ENCODE assay signal across 9 cellular contexts in genomic region chrX:118730500-118731247, GRCh38. TPM values are rescaled to one million over a fixed set of nuclear protein-coding genes. Genes with fewer than 3 reads are reported as not detected.
DNase-seq lines count a peak whose midpoint lies in the region; ATAC-seq, FAIRE-seq and TF ChIP-seq lines count a peak whose summit lies in the region.
"Had no signal": no experiment of that assay in that cellular context is flagged by ENCODE, and none has a peak within 500 bp of the region (broad histone marks: within the 10 kb centered on the region; RNA-seq: fewer than 3 reads in every experiment).

No MANE protein-coding gene starts in this region.

- H3K27ac Mint-ChIP-seq in activated naive CD4-positive, alpha-beta T cell treated with anti-CD3 and anti-CD28 coated beads, Interleukin-2, amount 50 U/mL, for 72 hours = no peak overlapping the region

- no peak overlapping the region for H3K27ac ChIP-seq in K562 (ENCODE audit: extremely low read depth, low read depth, low read length)
- H3K27ac ChIP-seq in kidney (ENCODE audit: low read depth in 2 of 2, low read length in 2 of 2) = peak overlapping the region; percentile 13 to 32
- H3K27ac ChIP-seq in thyroid gland = peak overlapping the region in 2 of 3 donors; percentile 13 to 47

- CTCF ChIA-PET in K562 (lab: Yijun Ruan, JAX; ENCODE audit: low intra/inter-chr PET ratio) = no interaction called here

- DNase-seq in HFF-Myc (ENCODE audit: extremely low read depth, low read depth) (peak; percentile 45), K562 (ENCODE audit: extremely low read depth in 1 of 4, low spot score in 3 of 4) (no peak), kidney (no peak), thyroid gland (no peak), MV-4-11 (lab: John Stamatoyannopoulos, UW) (no peak)
- DNase-seq in activated naive CD4-positive, alpha-beta T cell treated with anti-CD3 and anti-CD28 coated beads, Interleukin-2, amount 50 U/mL, for 72 hours (ENCODE audit: low spot score in 2 of 2) = no peak
- no peak for DNase-seq in stimulated activated naive CD4-positive, alpha-beta T cell (lab: John Stamatoyannopoulos, UW)
- DNase-seq: anterior cingulate cortex; stimulated activated naive CD8-positive, alpha-beta T cell treated with anti-CD3 and anti-CD28 coated beads, Interleukin-15, Interleukin-2, amounts not matched to agents 100 U/mL and 50 U/mL, for 24 hours had no signal

- H3K27me3 ChIP-seq in K562 (ENCODE audit: control insufficient read depth in 2 of 2, insufficient read depth in 2 of 2, low read length in 2 of 2) (no peaks in the 10 kb centered on the region), thyroid gland (no peaks in the 10 kb centered on the region)

- H2AFZ ChIP-seq in K562 (ENCODE audit: low read depth, low read length) = no peak overlapping the region

- no peak for TF ChIP-seq EP300 in K562 (IDR thresholded peaks at IDR 0.05; ENCODE audit: low read length)

- in situ Hi-C loops in K562 (cut with MboI) = no loop called here

- no peak for TF ChIP-seq POLR2A in K562 (conservative IDR thresholded peaks at IDR 0.05)
- TF ChIP-seq POLR2A in thyroid gland (IDR thresholded peaks at IDR 0.05) = no peak

- POLR2A ChIA-PET in K562 (lab: Yijun Ruan, JAX) = no interaction called here

- no peak overlapping the region for H3K4me2 ChIP-seq in K562 (ENCODE audit: insufficient read depth, low read length)

- peaks cover 10 to 15% of the 10 kb centered on the region in 2 experiments for H3K4me1 ChIP-seq in K562 (replicated peaks in 1 of 2; ENCODE audit: control insufficient read depth in 2 of 2, insufficient read depth in 2 of 2, low read length in 2 of 2)
- peaks cover 4 to 15% of the 10 kb centered on the region in 2 donors for H3K4me1 ChIP-seq in kidney (ENCODE audit: control insufficient read depth in 1 of 2, insufficient read depth in 1 of 2, low read depth in 1 of 2, low read length in 2 of 2)
- H3K4me1 ChIP-seq in thyroid gland = peaks cover 0 to 16% of the 10 kb centered on the region in 2 donors

- TF ChIP-seq CTCF in HFF-Myc (IDR thresholded peaks at IDR 0.05; ENCODE audit: low read depth, low read length, missing control alignments) (no peak), K562 (IDR thresholded peaks at IDR 0.05 in 2 of 3, conservative IDR thresholded peaks at IDR 0.05 in 1 of 3; ENCODE audit: insufficient read depth in 2 of 3, low read depth in 1 of 3, low read length in 3 of 3) (no peak), kidney (IDR thresholded peaks at IDR 0.05; ENCODE audit: borderline replicate concordance, extremely low read depth, insufficient read depth) (no peak), thyroid gland (IDR thresholded peaks at IDR 0.05) (no peak)

- H3K9ac ChIP-seq in K562 (ENCODE audit: insufficient read depth in 1 of 2, low read depth in 2 of 2, low read length in 2 of 2) = no peak overlapping the region
- H3K9ac ChIP-seq in kidney (ENCODE audit: low read length in 2 of 2) = peak overlapping the region in 1 of 2 donors; percentile 34

- H3K4me3 ChIP-seq in HFF-Myc (replicated peaks; ENCODE audit: low read depth, low read length) (no peak overlapping the region), K562 (no peak overlapping the region), kidney (ENCODE audit: low read length in 2 of 2) (no peak overlapping the region), thyroid gland (replicated peaks in 1 of 3) (no peak overlapping the region)

- no peaks in the 10 kb centered on the region for H3K9me3 Mint-ChIP-seq in activated naive CD4-positive, alpha-beta T cell treated with anti-CD3 and anti-CD28 coated beads, Interleukin-2, amount 50 U/mL, for 72 hours

- intact Hi-C loops in K562 (cut with micrococcal nuclease) = no loop called here
- intact Hi-C loops in kidney (cut with DNase I) = no loop called here
- intact Hi-C loops in thyroid gland (cut with DNase I) = no loop called here

- 0 out of 2 replicates have a peak, but pooled peaks cover 4% of the 10 kb centered on the region for H4K20me1 ChIP-seq in K562 (replicated peaks; ENCODE audit: control insufficient read depth, insufficient read depth, low read length)

- FAIRE-seq in K562 (lab: Jason Lieb, UNC) (no peak), kidney (lab: Jason Lieb, UNC) (no peak)

- H3K9me1 ChIP-seq in K562 (ENCODE audit: control insufficient read depth, insufficient read depth, low read length) = no peaks in the 10 kb centered on the region

- no peak for ATAC-seq in K562
- no peak for ATAC-seq in activated naive CD4-positive, alpha-beta T cell treated with anti-CD3 and anti-CD28 coated beads, Interleukin-2, amount 50 U/mL, for 72 hours
- ATAC-seq: stimulated activated naive CD8-positive, alpha-beta T cell treated with anti-CD3 and anti-CD28 coated beads, Interleukin-15, Interleukin-2, amounts not matched to agents 100 U/mL and 50 U/mL, for 24 hours had no signal

- no peaks in the 10 kb centered on the region for H3K9me3 ChIP-seq in K562 (replicated peaks; ENCODE audit: control insufficient read depth, insufficient read depth, low read depth, low read length)
- no peaks in the 10 kb centered on the region for H3K9me3 ChIP-seq in kidney (ENCODE audit: control insufficient read depth in 1 of 2, low read length in 2 of 2)
- no peaks in the 10 kb centered on the region for H3K9me3 ChIP-seq in thyroid gland

- 33% methylated on average over 4 of the region's 4 CpGs for WGBS in K562 (ENCODE audit: insufficient coverage, low coverage, missing lambda C conversion rate)
- WGBS in thyroid gland, 2 donors = 62 to 63% methylated on average over 4 of the region's 4 CpGs

- BruUV-seq in K562 (replicated peaks; lab: Mats Ljungman, UMichigan) = no TSS peak

- TF ChIP-seq RAD21 in K562 (CRISPR knock-in tag; conservative IDR thresholded peaks at IDR 0.05 in 1 of 2, IDR thresholded peaks at IDR 0.05 in 1 of 2) = no peak

- no peaks in the 10 kb centered on the region for H3K36me3 ChIP-seq in K562 (ENCODE audit: control insufficient read depth, insufficient read depth, low read length)
- no peaks in the 10 kb centered on the region for H3K36me3 ChIP-seq in kidney (ENCODE audit: control insufficient read depth in 1 of 2, insufficient read depth in 2 of 2, low read length in 2 of 2)
- H3K36me3 ChIP-seq in thyroid gland = no peaks in the 10 kb centered on the region

- no peaks in the 10 kb centered on the region for H3K79me2 ChIP-seq in K562 (ENCODE audit: control insufficient read depth, insufficient read depth, low read length)

- no peaks in the 10 kb centered on the region for H3K36me3 Mint-ChIP-seq in activated naive CD4-positive, alpha-beta T cell treated with anti-CD3 and anti-CD28 coated beads, Interleukin-2, amount 50 U/mL, for 72 hours

TF ChIP-seq in K562, 482 proteins besides CTCF, POLR2A, EP300 and RAD21:
- no peak; the same call in 1 of the 2 replicates for TF ChIP-seq JUND (IDR thresholded peaks at IDR 0.05; ENCODE audit: borderline replicate concordance, low read depth, low read length)
- TF ChIP-seq JUND (tag; IDR thresholded peaks at IDR 0.05; ENCODE audit: borderline replicate concordance, low read depth, low read length) = 0 out of 3 replicates have a peak, but pooled peaks have one; percentile 47
- TF ChIP-seq PHB (CRISPR knock-in tag; IDR thresholded peaks at IDR 0.05) = no peak
- peak; percentile 65 for TF ChIP-seq ATF3 (IDR thresholded peaks at IDR 0.05)
- TF ChIP-seq ATF3 (CRISPR knock-in tag; conservative IDR thresholded peaks at IDR 0.05) = no peak
- TF ChIP-seq FOSL1 (tag; conservative IDR thresholded peaks at IDR 0.05) = peak; percentile 73

RNA-seq across cellular contexts. Expression of gene IL13RA1, which starts 3.3 kb away (rescaled TPM):
- 6.1 and 14.7 TPM in 2 replicates for total RNA-seq in K562 (2011; cell fraction: chromatin; rRNA removed; ENCODE audit: low replicate concordance)
- 5.0 and 5.3 TPM in 2 replicates for total RNA-seq in K562 (2011; cell fraction: nucleolus; rRNA removed)
- 8.2 and 12.4 TPM in 2 replicates for total RNA-seq in K562 (2011; cell fraction: nucleoplasm; rRNA removed)
- total RNA-seq in K562 (2014; rRNA removed) (7.3 and 8.0 TPM in 2 replicates), K562 (2014; rRNA removed; fragmentation: Illumina TruSeq; extraction: Trizol) (13.4 and 14.0 TPM in 2 replicates), K562 (2015; rRNA removed; fragmentation: Illumina TruSeq; extraction: Trizol) (21.0 and 22.9 TPM in 2 replicates), K562 (2021) (10.7 and 12.2 TPM in 2 replicates), kidney (79.8 TPM), thyroid gland (10 to 100 TPM; 40.0 to 71.4 (median 46.8) TPM)
- polyA plus RNA-seq in K562 (2011; rRNA removed) (9.5 and 14.0 TPM in 2 replicates), K562 (2014; fragmentation: Illumina TruSeq; extraction: Trizol) (12.1 and 14.9 TPM in 2 replicates), K562 (2014; fragmentation: Nextera tagmentation; extraction: Ambion mirVana) (1 to 10 TPM; 2.9 to 3.4 TPM), K562 (2014; rRNA removed) (8.4 and 9.0 TPM in 2 replicates), kidney (ENCODE audit: insufficient read depth, low read depth, low replicate concordance) (26.5 TPM)
- 3.0 and 5.3 TPM in 2 replicates for polyA plus RNA-seq in K562 (2011; cell fraction: cytosol; rRNA removed)
- 2.4 and 2.8 TPM in 2 replicates for polyA plus RNA-seq in K562 (2011; cell fraction: nucleus; rRNA removed)
- 13.9 and 21.2 TPM in 2 replicates for polyA plus RNA-seq in K562 (2012)
- polyA minus RNA-seq in K562 (2011; rRNA and poly(A)+ RNA removed) = 12.0 and 12.2 TPM in 2 replicates
- polyA minus RNA-seq in K562 (2011; cell fraction: cytosol; rRNA and poly(A)+ RNA removed) = 2.9 and 5.2 TPM in 2 replicates
- 1.8 and 2.3 TPM in 2 replicates for polyA minus RNA-seq in K562 (2011; cell fraction: nucleus; rRNA and poly(A)+ RNA removed)
- 1 to 10 TPM in 1 of 2 donors, under 1 TPM in 1; 0.32 to 1.8 TPM for total RNA-seq in activated naive CD4-positive, alpha-beta T cell treated with anti-CD3 and anti-CD28 coated beads, Interleukin-2, amount 50 U/mL, for 72 hours
